9 cellular contexts compared by ENCODE assay signal in the genomic region with DNA sequence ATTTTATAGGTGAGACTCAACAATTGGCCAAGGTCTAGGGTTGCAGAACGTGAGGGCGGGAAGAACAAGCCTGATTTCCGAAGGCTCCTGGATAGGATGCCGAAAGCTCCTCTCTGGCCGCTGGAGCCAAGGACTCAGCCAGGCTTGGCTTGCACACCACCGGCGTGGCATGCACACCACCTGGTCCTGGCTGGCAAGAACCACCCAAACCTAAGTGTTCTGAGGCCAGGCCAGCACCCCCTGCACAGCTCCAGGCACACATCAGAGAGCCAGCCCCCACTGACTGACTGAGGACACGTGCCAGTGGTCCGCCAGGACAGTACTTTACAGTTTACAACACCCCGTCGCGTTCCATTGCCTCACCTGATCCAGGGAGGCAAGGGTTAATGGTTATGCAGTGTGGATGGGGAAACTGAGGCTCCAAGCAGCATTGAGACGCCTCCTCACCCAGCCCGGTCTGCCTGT. TPM values are rescaled to one million over a fixed set of nuclear protein-coding genes. Genes with fewer than 3 reads are reported as not detected.
DNase-seq lines count a peak whose midpoint lies in the region; ATAC-seq and TF ChIP-seq lines count a peak whose summit lies in the region.
"Had no signal": no experiment of that assay in that cellular context is flagged by ENCODE, and none has a peak within 500 bp of the region (broad histone marks: within the 10 kb centered on the region; RNA-seq: fewer than 3 reads in every experiment).

No MANE protein-coding gene starts in this region.

- H3K36me3 ChIP-seq in RWPE2 (ENCODE audit: low read depth) (peaks cover 15% of the 10 kb centered on the region), gastroesophageal sphincter (peaks cover 0 to 17% of the 10 kb centered on the region in 2 donors), osteoblast (ENCODE audit: insufficient read depth, low read length) (peaks cover 27% of the 10 kb centered on the region)

- H3K27me3 ChIP-seq in RWPE2 (ENCODE audit: insufficient read depth, poor library complexity, severe bottlenecking), result no peaks in the 10 kb centered on the region
- H3K27me3 ChIP-seq in gastroesophageal sphincter, result no peaks in the 10 kb centered on the region
- H3K27me3 ChIP-seq in osteoblast (ENCODE audit: insufficient read depth, low read length), result no peaks in the 10 kb centered on the region

- H3K4me1 ChIP-seq in RWPE2 (ENCODE audit: insufficient read depth, poor library complexity, severe bottlenecking) (peaks cover 42% of the 10 kb centered on the region), gastroesophageal sphincter (peaks cover 0 to 91% (median 7%) of the 10 kb centered on the region in 3 donors), osteoblast (ENCODE audit: insufficient read depth, low read length) (peaks cover 66% of the 10 kb centered on the region)

- ATAC-seq in RWPE2 (ENCODE audit: low read depth), result no peak
- no peak for ATAC-seq in gastroesophageal sphincter
- ATAC-seq in HG03439 (IDR thresholded peaks at IDR 0.05; ENCODE audit: unreplicated experiment), result no peak
- ATAC-seq in GM21723 (IDR thresholded peaks at IDR 0.05; ENCODE audit: unreplicated experiment), result no peak
- ATAC-seq in HG02870 (IDR thresholded peaks at IDR 0.05; ENCODE audit: unreplicated experiment), result no peak

- H3K4me3 ChIP-seq in AG09309 (ENCODE audit: control insufficient read depth, low read depth, low read length) (peak overlapping the region; percentile 49), RWPE2 (ENCODE audit: severe bottlenecking) (peak overlapping the region; percentile 28), gastroesophageal sphincter (peak overlapping the region; percentile 62 to 71), osteoblast (ENCODE audit: insufficient read depth, low read length) (peak overlapping the region; percentile 77)

- peaks cover 9% of the 10 kb centered on the region for H4K20me1 ChIP-seq in osteoblast (ENCODE audit: insufficient read depth, low read length)

- peak overlapping the region; percentile 96 for H3K4me2 ChIP-seq in osteoblast (ENCODE audit: insufficient read depth, low read length)

- DNase-seq in AG09309 (ENCODE audit: low read depth), result no peak
- peak; percentile 77 for DNase-seq in RWPE2 (ENCODE audit: low spot score)
- no peak for DNase-seq in osteoblast (ENCODE audit: insufficient read length, low spot score, missing footprints)
- no peak for DNase-seq in D341Med (ENCODE audit: low spot score)

- H2AFZ ChIP-seq in osteoblast (ENCODE audit: low read length), result no peak overlapping the region

- H3K27ac ChIP-seq in RWPE2 (ENCODE audit: poor library complexity, severe bottlenecking) (peak overlapping the region; percentile 97), gastroesophageal sphincter (peak overlapping the region; percentile 65 to 88 (median 85)), osteoblast (ENCODE audit: low read depth, low read length) (peak overlapping the region; percentile 24)

- WGBS in gastroesophageal sphincter (ENCODE audit: low coverage in 1 of 2), 2 donors, result no CpG with 5 or more reads among the region's 14 CpGs

- H3K79me2 ChIP-seq in osteoblast (ENCODE audit: insufficient read depth, low read length), result peaks cover 29% of the 10 kb centered on the region

- TF ChIP-seq EP300 in gastroesophageal sphincter (IDR thresholded peaks at IDR 0.05), result no peak

- H3K9me3 ChIP-seq in RWPE2 (ENCODE audit: severe bottlenecking) (no peaks in the 10 kb centered on the region), gastroesophageal sphincter (no peaks in the 10 kb centered on the region), osteoblast (ENCODE audit: low read depth, low read length) (no peaks in the 10 kb centered on the region)

- no peak for TF ChIP-seq CTCF in AG09309 (IDR thresholded peaks at IDR 0.05; ENCODE audit: control insufficient read depth, insufficient read depth, low read depth, low read length, missing control alignments)
- no peak for TF ChIP-seq CTCF in RWPE2 (IDR thresholded peaks at IDR 0.05; ENCODE audit: poor library complexity, severe bottlenecking)
- TF ChIP-seq CTCF in gastroesophageal sphincter (IDR thresholded peaks at IDR 0.05), result no peak
- no peak for TF ChIP-seq CTCF in osteoblast (IDR thresholded peaks at IDR 0.05; ENCODE audit: extremely low read depth, low read depth, low read length)

- TF ChIP-seq POLR2A in gastroesophageal sphincter (IDR thresholded peaks at IDR 0.05), result no peak

RNA-seq across cellular contexts. Expression of a gene that starts 0.4 kb away (rescaled TPM):
- total RNA-seq in gastroesophageal sphincter (100 to 1,000 TPM; 163 to 385 (median 188) TPM), osteoblast (78.2 and 137 TPM in 2 replicates)
- total RNA-seq: CD4-positive, CD25-positive, alpha-beta regulatory T cell had no signal

Comparison
In these comparisons a context has a peak if more than half of its experiments do, and no peak if none do; other contexts are left out.
1. H3K27ac ChIP-seq: peak in every context shown above with its lines; median percentile 97 in RWPE2; 85 in gastroesophageal sphincter; 24 in osteoblast.